Comparison of ENCODE assay signal across 30 cellular contexts in genomic region chr11:95461348-95461747, GRCh38.
"Had no signal": no experiment of that assay in that cellular context is flagged by ENCODE, and none has a peak within 500 bp of the region (broad histone marks: within the 10 kb centered on the region; RNA-seq: fewer than 3 reads in every experiment).

No MANE protein-coding gene starts in this region.

- H3K9me3 Mint-ChIP-seq: effector memory CD8-positive, alpha-beta T cell; immature natural killer cell; natural killer cell treated with Interleukin-12 subunit alpha and Interleukin-12 subunit beta and Interleukin-15 and Interleukin-18, amount 100 ng/mL, for 72 hours; T-helper 2 cell treated with Interferon-gamma antibody and Interleukin-4, amounts not matched to agents 5 μg/mL and 100 μg/mL, for 36 hours had no signal

- H3K27me3 Mint-ChIP-seq: activated naive CD4-positive, alpha-beta T cell treated with anti-CD3 and anti-CD28 coated beads, Interleukin-2, amount 50 U/mL, for 24 hours; activated naive CD8-positive, alpha-beta T cell treated with anti-CD3 and anti-CD28 coated beads, Interleukin-2, amount 50 U/mL, for 24 hours; progenitor cell of endocrine pancreas had no signal

- H3K36me3 ChIP-seq: ovary, suprapubic skin, tibial artery had no signal

- H3K27me3 ChIP-seq: ovary, suprapubic skin, tibial artery had no signal

- H3K4me1 Mint-ChIP-seq: activated naive CD4-positive, alpha-beta T cell treated with anti-CD3 and anti-CD28 coated beads, Interleukin-2, amount 50 U/mL, for 24 hours; activated naive CD8-positive, alpha-beta T cell treated with anti-CD3 and anti-CD28 coated beads, Interleukin-2, amount 50 U/mL, for 24 hours; immature natural killer cell had no signal

- H3K4me3 ChIP-seq: ovary, skin epidermis, suprapubic skin, tibial artery had no signal

- H3K4me3 Mint-ChIP-seq: activated naive CD4-positive, alpha-beta T cell treated with anti-CD3 and anti-CD28 coated beads, Interleukin-2, amount 50 U/mL, for 24 hours; activated naive CD8-positive, alpha-beta T cell treated with anti-CD3 and anti-CD28 coated beads, Interleukin-2, amount 50 U/mL, for 24 hours; effector memory CD8-positive, alpha-beta T cell; immature natural killer cell; natural killer cell treated with Interleukin-12 subunit alpha and Interleukin-12 subunit beta and Interleukin-15 and Interleukin-18, amount 100 ng/mL, for 72 hours; T-helper 2 cell treated with Interferon-gamma antibody and Interleukin-4, amounts not matched to agents 5 μg/mL and 100 μg/mL, for 36 hours had no signal

- ATAC-seq: activated naive CD8-positive, alpha-beta T cell treated with anti-CD3 and anti-CD28 coated beads, Interleukin-2, amount 50 U/mL, for 24 hours; effector memory CD8-positive, alpha-beta T cell; left colon; sciatic nerve had no signal

- H3K27ac Mint-ChIP-seq: activated naive CD4-positive, alpha-beta T cell treated with anti-CD3 and anti-CD28 coated beads, Interleukin-2, amount 50 U/mL, for 24 hours; effector memory CD8-positive, alpha-beta T cell; immature natural killer cell; natural killer cell treated with Interleukin-12 subunit alpha and Interleukin-12 subunit beta and Interleukin-15 and Interleukin-18, amount 100 ng/mL, for 72 hours; T-helper 2 cell treated with Interferon-gamma antibody and Interleukin-4, amounts not matched to agents 5 μg/mL and 100 μg/mL, for 36 hours had no signal

- H3K9me3 ChIP-seq: ovary, suprapubic skin, tibial artery had no signal

- DNase-seq: activated CD4-positive, alpha-beta T cell treated with anti-CD3 and anti-CD28 coated beads for 4 hours; activated CD4-positive, alpha-beta T cell treated with anti-CD3 and anti-CD28 coated beads, Interleukin-2, amount 50 U/mL, for 48 hours; activated CD4-positive, CD25-positive, alpha-beta regulatory T cell; activated CD8-positive, alpha-beta memory T cell treated with anti-CD3 and anti-CD28 coated beads for 24 hours; activated gamma-delta T cell; activated naive CD8-positive, alpha-beta T cell treated with anti-CD3 and anti-CD28 coated beads, Interleukin-2, amount 50 U/mL, for 24 hours; activated T-cell treated with anti-CD3 and anti-CD28 coated beads, Interleukin-2, amount 50 U/mL, for 1 hour; amygdala; caudate nucleus; cortex of kidney; effector memory CD8-positive, alpha-beta T cell; erythroblast; head of caudate nucleus; hypothalamus; immature natural killer cell; kidney; left colon; mesendoderm; ovary; stimulated activated CD4-positive, alpha-beta T cell treated with anti-CD3 and anti-CD28 coated beads, Interleukin-12 subunit alpha, Interleukin-12 subunit beta, amount 100 ng/mL, for 4 hours; stimulated activated CD4-positive, alpha-beta T cell treated with anti-CD3 and anti-CD28 coated beads, Interleukin-4, amount 100 ng/mL, for 1 hour; T-helper 1 cell; tibial artery had no signal

- H3K27ac ChIP-seq: ovary, skin epidermis, suprapubic skin, tibial artery had no signal
